ENCODE assay signal across 8 cellular contexts in the genomic region with DNA sequence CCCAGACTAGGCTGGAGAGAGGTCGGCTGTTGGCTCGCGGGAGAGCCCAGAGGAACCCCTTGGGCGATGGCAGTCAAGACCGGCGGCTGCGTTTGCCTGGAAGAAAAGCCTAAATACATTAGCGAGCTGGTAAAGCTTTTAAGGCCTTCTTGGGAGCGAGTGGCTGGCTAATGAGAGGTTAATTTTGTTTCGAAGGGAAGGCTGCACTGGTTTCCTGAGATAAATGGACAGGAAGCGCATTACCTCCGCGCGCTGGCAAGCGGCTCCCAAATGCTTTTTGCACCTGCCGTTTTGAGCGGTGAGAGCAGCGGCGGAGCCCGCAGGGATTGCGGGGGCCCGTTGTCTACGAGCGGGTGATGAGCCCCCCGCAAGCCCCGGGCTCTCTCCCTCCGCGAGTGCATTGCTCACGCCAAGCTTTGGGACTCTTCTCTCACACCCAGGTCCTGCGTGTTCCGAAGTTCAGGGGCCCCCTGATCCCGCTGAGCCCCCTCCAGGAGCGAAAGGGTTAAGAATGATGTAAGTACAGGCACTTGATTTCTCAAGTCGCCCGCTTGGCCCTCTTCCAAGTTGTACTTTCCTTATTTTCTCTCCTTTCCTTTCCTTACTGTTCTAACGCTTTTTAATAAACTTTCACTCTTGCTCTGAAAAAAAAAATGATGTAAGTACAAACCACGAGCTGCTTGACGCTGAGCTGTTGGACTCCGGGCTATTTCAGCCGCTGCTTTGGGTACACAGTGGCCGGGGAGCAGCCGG. TPM values are rescaled to one million over a fixed set of nuclear protein-coding genes. Genes with fewer than 3 reads are reported as not detected.
DNase-seq lines count a peak whose midpoint lies in the region; ATAC-seq and TF ChIP-seq lines count a peak whose summit lies in the region.

No MANE protein-coding gene starts in this region.

- H3K79me2 ChIP-seq in GM23338 (replicated peaks; ENCODE audit: insufficient read depth) (peaks cover 9% of the 10 kb centered on the region), OCI-LY1 (ENCODE audit: insufficient read depth, low read length) (no peaks in the 10 kb centered on the region)

- H3K9ac ChIP-seq in OCI-LY1 (ENCODE audit: low read length) (no peak overlapping the region), rectal smooth muscle tissue (ENCODE audit: low read length) (peak overlapping the region; percentile 52)

- H3K27me3 Mint-ChIP-seq in GM23338 (ENCODE audit: insufficient read depth, low read depth, poor library complexity) = peaks cover 50% of the 10 kb centered on the region

- no peak for DNase-seq in AG09309 (ENCODE audit: low read depth)
- no peak for DNase-seq in GM23338 (ENCODE audit: low spot score)
- peak; percentile 33 to 76 (median 58) for DNase-seq in adrenal gland
- DNase-seq in hippocampal formation (lab: John Stamatoyannopoulos, UW) = peak; percentile 56 to 60
- DNase-seq in NCI-H1694 treated with DMSO at 0.1 percent for 48 hours (lab: John Stamatoyannopoulos, UW) = no peak

- peaks cover 2% of the 10 kb centered on the region; the same call in 1 of the 3 replicates for H3K9me3 Mint-ChIP-seq in GM23338

- H3K4me3 ChIP-seq in AG09309 (ENCODE audit: control insufficient read depth, low read depth, low read length) (peak overlapping the region; percentile 97), GM23338 (peak overlapping the region; percentile 75), OCI-LY1 (ENCODE audit: low read depth, low read length, poor library complexity, severe bottlenecking) (no peak overlapping the region), adrenal gland (peak overlapping the region; percentile 21 to 67 (median 58)), rectal smooth muscle tissue (ENCODE audit: low read length) (peak overlapping the region; percentile 86)

- H3K9me2 ChIP-seq in GM23338 (ENCODE audit: insufficient read depth) (no peaks in the 10 kb centered on the region), OCI-LY1 (ENCODE audit: low read depth, low read length) (no peaks in the 10 kb centered on the region)

- H3K36me3 ChIP-seq in GM23338 (ENCODE audit: insufficient read depth) = no peaks in the 10 kb centered on the region
- no peaks in the 10 kb centered on the region for H3K36me3 ChIP-seq in OCI-LY1 (ENCODE audit: insufficient read depth, low read length)
- H3K36me3 ChIP-seq in adrenal gland (replicated peaks in 1 of 2) = no peaks in the 10 kb centered on the region
- H3K36me3 ChIP-seq in rectal smooth muscle tissue (ENCODE audit: control insufficient read depth, insufficient read depth, low read length) = no peaks in the 10 kb centered on the region

- no peak for ATAC-seq in GM23338
- ATAC-seq in HG03442 (IDR thresholded peaks at IDR 0.05; ENCODE audit: unreplicated experiment) = no peak

- H3F3A ChIP-seq in GM23338 (replicated peaks; ENCODE audit: low read depth) = peaks cover 12% of the 10 kb centered on the region; the same call in 1 of the 2 replicates
- H3F3A ChIP-seq in OCI-LY1 (ENCODE audit: insufficient read depth, low read length) = no peaks in the 10 kb centered on the region

- H3K9me3 ChIP-seq in OCI-LY1 (ENCODE audit: low read length) = no peaks in the 10 kb centered on the region
- no peaks in the 10 kb centered on the region for H3K9me3 ChIP-seq in adrenal gland (replicated peaks in 1 of 3)

- TF ChIP-seq CTCF in AG09309 (IDR thresholded peaks at IDR 0.05; ENCODE audit: control insufficient read depth, insufficient read depth, low read depth, low read length, missing control alignments) (no peak), GM23338 (conservative IDR thresholded peaks at IDR 0.05; ENCODE audit: low read depth in 2 of 2) (0 out of 4 replicates have a peak, but pooled peaks of 1 of the 2 experiments have one; percentile 1), OCI-LY1 (IDR thresholded peaks at IDR 0.05; ENCODE audit: low read length) (no peak), adrenal gland (IDR thresholded peaks at IDR 0.05) (no peak)

- H2AFZ ChIP-seq in GM23338 (0 out of 2 replicates have a peak overlapping the region, but pooled peaks have one; percentile 26), OCI-LY1 (ENCODE audit: low read length) (no peak overlapping the region)

- H3K4me1 Mint-ChIP-seq in GM23338 = peaks cover 36% of the 10 kb centered on the region

- TF ChIP-seq POLR2A in adrenal gland (IDR thresholded peaks at IDR 0.05) = peak in 1 of 2 donors; percentile 18

- H3K27me3 ChIP-seq in GM23338 (ENCODE audit: insufficient read depth) (peaks cover 45% of the 10 kb centered on the region), OCI-LY1 (ENCODE audit: insufficient read depth, low read length) (no peaks in the 10 kb centered on the region), adrenal gland (no peaks in the 10 kb centered on the region), rectal smooth muscle tissue (ENCODE audit: control insufficient read depth, insufficient read depth, low read length) (no peaks in the 10 kb centered on the region)

- peak overlapping the region; percentile 93 for H3K4me3 Mint-ChIP-seq in GM23338

- H3K36me3 Mint-ChIP-seq in GM23338 (ENCODE audit: low read depth) = peaks cover 8% of the 10 kb centered on the region

- H3K27ac ChIP-seq in GM23338 (ENCODE audit: low read depth) = no peak overlapping the region
- no peak overlapping the region for H3K27ac ChIP-seq in OCI-LY1 (ENCODE audit: low read depth, low read length, poor library complexity, severe bottlenecking)
- peak overlapping the region in 4 of 5 donors; percentile 1 to 79 (median 70) for H3K27ac ChIP-seq in adrenal gland
- H3K27ac ChIP-seq in rectal smooth muscle tissue (ENCODE audit: low read depth, low read length) = peak overlapping the region; percentile 72

- H4K20me1 ChIP-seq in GM23338 (replicated peaks; ENCODE audit: insufficient read depth) (peaks cover 14% of the 10 kb centered on the region), OCI-LY1 (ENCODE audit: insufficient read depth, low read length) (no peaks in the 10 kb centered on the region)

- H3K4me2 ChIP-seq in GM23338 = peak overlapping the region; percentile 88
- peak overlapping the region; percentile 10; the same call in 1 of the 2 replicates for H3K4me2 ChIP-seq in OCI-LY1 (ENCODE audit: low read length)

- H3K4me1 ChIP-seq in GM23338 (ENCODE audit: insufficient read depth) (peaks cover 16% of the 10 kb centered on the region), OCI-LY1 (ENCODE audit: insufficient read depth, low read length, severe bottlenecking) (peaks cover 37% of the 10 kb centered on the region), adrenal gland (replicated peaks in 1 of 2) (peaks cover 17 to 45% of the 10 kb centered on the region in 2 donors), rectal smooth muscle tissue (ENCODE audit: control insufficient read depth, insufficient read depth, low read length) (no peaks in the 10 kb centered on the region)

- intact Hi-C loops in adrenal gland (cut with DNase I) = no loop called here

- peak overlapping the region; percentile 79; the same call in 1 of the 2 replicates for H3K27ac Mint-ChIP-seq in GM23338

- WGBS in adrenal gland, 4 donors = 0 to 1% (median 0%) methylated on average over 26 to 42 of the region's 42 CpGs

TF ChIP-seq in GM23338, 12 proteins besides CTCF, POLR2A, EP300 and RAD21:
- no peak for TF ChIP-seq STAT1 (IDR thresholded peaks at IDR 0.05; ENCODE audit: unreplicated experiment)
- TF ChIP-seq ZNF331 (CRISPR knock-in tag; IDR thresholded peaks at IDR 0.05; ENCODE audit: low read depth) = no peak
- TF ChIP-seq NANOG (IDR thresholded peaks at IDR 0.05; ENCODE audit: borderline replicate concordance) = no peak
- TF ChIP-seq POLR2AphosphoS5 (IDR thresholded peaks at IDR 0.05; ENCODE audit: low read depth) = no peak
- TF ChIP-seq EZH2 (IDR thresholded peaks at IDR 0.05; ENCODE audit: low read depth, unreplicated experiment) = peak; percentile 19
- TF ChIP-seq EZH2phosphoT487 (IDR thresholded peaks at IDR 0.05; ENCODE audit: unreplicated experiment) = no peak
- no peak for TF ChIP-seq CREB1 (CRISPR knock-in tag; IDR thresholded peaks at IDR 0.05; ENCODE audit: low read depth)

RNA-seq across cellular contexts. Expression of a gene that starts 3.1 kb away (rescaled TPM):
- total RNA-seq in GM23338 (2014; rRNA removed; shearing (Covaris generic)) = 34.1 and 34.3 TPM in 2 replicates
- polyA plus RNA-seq in GM23338 (2016; fragmentation: Nextera tagmentation; extraction: Ambion mirVana) = 20.5 and 21.7 TPM in 2 replicates
- 10 to 100 TPM in 4 of 8 donors, 1 to 10 TPM in 4; 7.1 to 14.4 (median 10.6) TPM for total RNA-seq in adrenal gland
- 1 to 10 TPM; 1.0 to 8.0 (median 1.8) TPM for polyA plus RNA-seq in adrenal gland

Comparison
In these comparisons a context has a peak if more than half of its experiments do, and no peak if none do; other contexts are left out.
1. DNase-seq: peak in adrenal gland (7 of 7) and hippocampal formation (2 of 2); none in AG09309 (single experiment), GM23338 (single experiment) and NCI-H1694 treated with DMSO at 0.1 percent for 48 hours (single experiment).
2. H3K27ac ChIP-seq: peak in adrenal gland (4 of 5) and rectal smooth muscle tissue (single experiment); none in GM23338 (single experiment) and OCI-LY1 (single experiment).